15 cellular contexts compared by ENCODE assay signal in the genomic region with DNA sequence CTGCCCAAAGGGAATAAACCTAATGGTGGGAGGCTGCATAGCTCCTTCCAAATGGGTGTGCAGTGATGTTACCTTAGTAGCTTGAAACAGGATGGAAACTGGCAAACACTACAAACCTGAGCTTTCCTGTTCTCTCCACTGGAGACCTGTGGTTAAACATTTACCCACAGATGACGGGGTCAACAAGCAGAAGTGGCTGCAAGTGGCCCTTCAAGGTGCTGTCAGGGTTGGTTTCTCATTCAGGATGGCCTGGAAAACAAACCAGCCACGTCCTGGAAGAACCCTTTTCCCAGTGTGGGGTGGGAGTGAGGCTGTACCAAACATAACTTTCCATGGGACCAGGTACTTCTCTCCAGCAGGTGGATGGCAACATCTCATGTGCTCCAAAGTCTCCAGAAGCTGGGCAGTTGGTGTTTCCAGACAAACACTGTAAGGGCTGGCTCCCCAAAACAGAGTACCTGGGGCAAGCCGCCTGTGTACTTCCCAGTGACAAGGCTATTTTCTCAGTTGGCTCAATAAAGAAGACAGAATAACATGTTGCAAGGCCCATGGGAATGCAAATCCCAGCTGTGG.
DNase-seq lines count a peak whose midpoint lies in the region; ATAC-seq and TF ChIP-seq lines count a peak whose summit lies in the region.
"Had no signal": no experiment of that assay in that cellular context is flagged by ENCODE, and none has a peak within 500 bp of the region (broad histone marks: within the 10 kb centered on the region; RNA-seq: fewer than 3 reads in every experiment).

No MANE protein-coding gene starts in this region.

- ATAC-seq in effector memory CD8-positive, alpha-beta T cell (replicated peaks) = no peak
- ATAC-seq: K562, Panc1 had no signal

- no peak overlapping the region for H3K4me3 ChIP-seq in parathyroid adenoma (ENCODE audit: low read depth, low read length)
- H3K4me3 ChIP-seq: HAP-1, K562 had no signal

- H3K4me1 Mint-ChIP-seq in effector memory CD8-positive, alpha-beta T cell (ENCODE audit: low read depth in 2 of 2) = no peaks in the 10 kb centered on the region

- CTCF ChIA-PET in HEK293T (lab: Yijun Ruan, JAX) = no interaction called here

- peaks cover 11 to 14% of the 10 kb centered on the region in 2 donors for H3K27me3 Mint-ChIP-seq in effector memory CD8-positive, alpha-beta T cell

- H3K79me2 ChIP-seq in parathyroid adenoma = no peaks in the 10 kb centered on the region

- no peak overlapping the region for H3K4me3 Mint-ChIP-seq in effector memory CD8-positive, alpha-beta T cell

- no peaks in the 10 kb centered on the region for H3K9me3 Mint-ChIP-seq in effector memory CD8-positive, alpha-beta T cell

- H3K4me2 ChIP-seq in parathyroid adenoma (ENCODE audit: low read length) = no peak overlapping the region

- peak; percentile 99 for DNase-seq in DMS53 (lab: John Stamatoyannopoulos, UW)
- DNase-seq in NCI-H187 (lab: John Stamatoyannopoulos, UW) = peak; percentile 59 to 70
- peak; percentile 69 for DNase-seq in left kidney (ENCODE audit: low read depth, low spot score)
- no peak for DNase-seq in NCI-H446 (lab: John Stamatoyannopoulos, UW)
- no peak for DNase-seq in HEK293T (ENCODE audit: extremely low spot score)
- DNase-seq in effector memory CD8-positive, alpha-beta T cell = no peak
- DNase-seq: COR-L47, NCI-H2171, NCI-H82, SW 1271 had no signal

- H3K27ac ChIP-seq in parathyroid adenoma = no peak overlapping the region
- H3K27ac ChIP-seq: C4-2B had no signal

- no peak overlapping the region for H3K27ac Mint-ChIP-seq in effector memory CD8-positive, alpha-beta T cell

- H3K4me1 ChIP-seq in parathyroid adenoma = no peaks in the 10 kb centered on the region
- H3K4me1 ChIP-seq: HAP-1 had no signal

- TF ChIP-seq CTCF in parathyroid adenoma (IDR thresholded peaks at IDR 0.05) = no peak

- no peaks in the 10 kb centered on the region for H3K9me3 ChIP-seq in parathyroid adenoma (ENCODE audit: control insufficient read depth, low read length)
- H3K9me3 ChIP-seq: HAP-1 had no signal

- H3K27me3 ChIP-seq in parathyroid adenoma (ENCODE audit: control insufficient read depth, insufficient read depth, low read length) = no peaks in the 10 kb centered on the region

- H2AFZ ChIP-seq in parathyroid adenoma = peak overlapping the region; percentile 26

- no peaks in the 10 kb centered on the region for H3K36me3 Mint-ChIP-seq in effector memory CD8-positive, alpha-beta T cell (ENCODE audit: insufficient read depth)

- POLR2A ChIA-PET in HEK293T (lab: Yijun Ruan, JAX) = no interaction called here

- no peak overlapping the region for H3K9ac ChIP-seq in parathyroid adenoma

- H3K36me3 ChIP-seq in parathyroid adenoma (ENCODE audit: control insufficient read depth, insufficient read depth, low read length) = no peaks in the 10 kb centered on the region
- H3K36me3 ChIP-seq: HAP-1 had no signal

TF ChIP-seq in HEK293T, 16 proteins besides CTCF, POLR2A, EP300 and RAD21:
- TF ChIP-seq ARNT (IDR thresholded peaks at IDR 0.05) (no peak), SUZ12 (IDR thresholded peaks at IDR 0.05) (no peak), SP1 (IDR thresholded peaks at IDR 0.05) (no peak), BHLHE40 (IDR thresholded peaks at IDR 0.05; ENCODE audit: borderline replicate concordance) (no peak), CTBP1 (IDR thresholded peaks at IDR 0.05; ENCODE audit: borderline replicate concordance) (no peak), FOXA1 (IDR thresholded peaks at IDR 0.05) (no peak), L3MBTL2 (conservative IDR thresholded peaks at IDR 0.05) (no peak), ELF4 (IDR thresholded peaks at IDR 0.05) (no peak), LEF1 (IDR thresholded peaks at IDR 0.05; ENCODE audit: borderline replicate concordance) (no peak), TARDBP (IDR thresholded peaks at IDR 0.05) (no peak), HDGF (IDR thresholded peaks at IDR 0.05; ENCODE audit: borderline replicate concordance) (no peak), ZNF384 (IDR thresholded peaks at IDR 0.05) (no peak), FOXK2 (IDR thresholded peaks at IDR 0.05) (no peak), NFRKB (IDR thresholded peaks at IDR 0.05) (no peak), FOXM1 (IDR thresholded peaks at IDR 0.05; ENCODE audit: borderline replicate concordance) (no peak)
- TF ChIP-seq, protein P1, sequence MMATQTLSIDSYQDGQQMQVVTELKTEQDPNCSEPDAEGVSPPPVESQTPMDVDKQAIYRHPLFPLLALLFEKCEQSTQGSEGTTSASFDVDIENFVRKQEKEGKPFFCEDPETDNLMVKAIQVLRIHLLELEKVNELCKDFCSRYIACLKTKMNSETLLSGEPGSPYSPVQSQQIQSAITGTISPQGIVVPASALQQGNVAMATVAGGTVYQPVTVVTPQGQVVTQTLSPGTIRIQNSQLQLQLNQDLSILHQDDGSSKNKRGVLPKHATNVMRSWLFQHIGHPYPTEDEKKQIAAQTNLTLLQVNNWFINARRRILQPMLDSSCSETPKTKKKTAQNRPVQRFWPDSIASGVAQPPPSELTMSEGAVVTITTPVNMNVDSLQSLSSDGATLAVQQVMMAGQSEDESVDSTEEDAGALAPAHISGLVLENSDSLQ (IDR thresholded peaks at IDR 0.05) = no peak

Comparison
In these comparisons a context has a peak if more than half of its experiments do, and no peak if none do; other contexts are left out.
1. DNase-seq: peak in DMS53 (single experiment), NCI-H187 (2 of 2) and left kidney (single experiment); none in NCI-H446 (0 of 2), HEK293T (single experiment) and effector memory CD8-positive, alpha-beta T cell (0 of 3).